Comparison of ENCODE assay signal across 22 cellular contexts in genomic region chr1:237712808-237713207, GRCh38.
"Had no signal": no experiment of that assay in that cellular context is flagged by ENCODE, and none has a peak within 500 bp of the region (broad histone marks: within the 10 kb centered on the region; RNA-seq: fewer than 3 reads in every experiment).

No MANE protein-coding gene starts in this region.

- ATAC-seq: activated CD4-positive, alpha-beta T cell treated with anti-CD3 and anti-CD28 coated beads for 36 hours had no signal

- H3K27ac Mint-ChIP-seq: activated CD4-positive, alpha-beta memory T cell treated with anti-CD3 and anti-CD28 coated beads, Interleukin-2, amount 10 ng/mL, durations not matched to agents 7 days and 5 days; activated CD4-positive, alpha-beta T cell treated with anti-CD3 and anti-CD28 coated beads for 36 hours; activated naive CD8-positive, alpha-beta T cell treated with anti-CD3 and anti-CD28 coated beads, Interleukin-2, amount 10 ng/mL, durations not matched to agents 7 days and 5 days had no signal

- H3K36me3 ChIP-seq: adrenal gland, SJCRH30, WERI-Rb-1 had no signal

- H3K4me1 ChIP-seq: adrenal gland, SJCRH30 had no signal

- H3K27ac ChIP-seq: adrenal gland, SJCRH30, WERI-Rb-1 had no signal

- H3K27me3 ChIP-seq: adrenal gland, SJCRH30 had no signal

- H3K4me1 Mint-ChIP-seq: activated CD4-positive, alpha-beta memory T cell treated with anti-CD3 and anti-CD28 coated beads, Interleukin-2, amount 10 ng/mL, durations not matched to agents 7 days and 5 days; activated CD4-positive, alpha-beta T cell treated with anti-CD3 and anti-CD28 coated beads for 36 hours had no signal

- H3K27me3 Mint-ChIP-seq: activated CD4-positive, alpha-beta memory T cell treated with anti-CD3 and anti-CD28 coated beads, Interleukin-2, amount 10 ng/mL, durations not matched to agents 7 days and 5 days; activated CD4-positive, alpha-beta T cell treated with anti-CD3 and anti-CD28 coated beads for 36 hours; activated naive CD8-positive, alpha-beta T cell treated with anti-CD3 and anti-CD28 coated beads, Interleukin-2, amount 10 ng/mL, durations not matched to agents 7 days and 5 days had no signal

- H3K4me2 ChIP-seq: SK-N-SH had no signal

- DNase-seq: activated CD4-positive, alpha-beta memory T cell treated with anti-CD3 and anti-CD28 coated beads, Interleukin-2, amount 10 ng/mL, durations not matched to agents 7 days and 5 days; activated CD4-positive, alpha-beta T cell treated with anti-CD3 and anti-CD28 coated beads for 36 hours; activated CD4-positive, alpha-beta T cell treated with anti-CD3 and anti-CD28 coated beads, Interleukin-2, amount 50 U/mL, for 1 hour; activated CD8-positive, alpha-beta memory T cell treated with anti-CD3 and anti-CD28 coated beads, Interleukin-2, amount 50 U/mL, for 4 hours; activated naive CD4-positive, alpha-beta T cell treated with anti-CD3 and anti-CD28 coated beads, Interleukin-2, amount 50 U/mL, for 16 hours; activated naive CD8-positive, alpha-beta T cell treated with anti-CD3 and anti-CD28 coated beads, Interleukin-2, amount 10 ng/mL, durations not matched to agents 7 days and 5 days; activated T-cell treated with anti-CD3 and anti-CD28 coated beads, Interleukin-2, amount 50 U/mL, for 1 hour; adrenal gland; anterior cingulate cortex; Karpas-422; NCI-H1417 treated with DMSO at 0.1 percent for 48 hours; NCI-H1694; NCI-H2029; NCI-H2107; NCI-H345; NCI-H510A; NCI-H526 treated with DMSO at 0.1 percent for 48 hours; NCI-H82; SJCRH30; SK-N-SH; T-helper 1 cell; WERI-Rb-1 had no signal

- H3K4me3 ChIP-seq: adrenal gland, SJCRH30 had no signal

- H3K4me3 Mint-ChIP-seq: activated CD4-positive, alpha-beta memory T cell treated with anti-CD3 and anti-CD28 coated beads, Interleukin-2, amount 10 ng/mL, durations not matched to agents 7 days and 5 days; activated CD4-positive, alpha-beta T cell treated with anti-CD3 and anti-CD28 coated beads for 36 hours; activated naive CD8-positive, alpha-beta T cell treated with anti-CD3 and anti-CD28 coated beads, Interleukin-2, amount 10 ng/mL, durations not matched to agents 7 days and 5 days had no signal

- H3K36me3 Mint-ChIP-seq: activated naive CD8-positive, alpha-beta T cell treated with anti-CD3 and anti-CD28 coated beads, Interleukin-2, amount 10 ng/mL, durations not matched to agents 7 days and 5 days had no signal

- H3K9ac ChIP-seq: SK-N-SH had no signal

- H3K9me3 ChIP-seq: adrenal gland, SJCRH30, SK-N-SH had no signal
